In the genomic region with DNA sequence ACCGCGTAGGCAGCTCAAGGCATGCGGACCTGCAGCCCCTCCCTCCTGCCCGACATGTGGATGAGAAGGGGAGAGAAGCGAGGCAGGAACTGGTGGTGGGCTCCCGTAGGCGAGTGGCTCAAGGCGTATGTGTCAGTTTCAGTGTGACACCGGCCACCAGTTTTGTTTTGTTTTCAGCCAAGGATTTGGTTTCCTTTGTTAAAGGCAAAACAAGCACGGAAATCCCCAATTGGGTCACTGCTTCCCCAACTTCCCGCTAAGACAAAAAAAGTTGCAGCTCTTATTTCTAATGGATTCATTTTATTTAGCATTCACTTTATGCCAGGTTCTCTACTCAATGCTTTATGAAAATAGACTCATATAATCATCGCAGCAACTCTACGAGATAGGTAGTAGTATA, we compare ENCODE assay signal across 1 cellular context.
TF ChIP-seq lines count a peak whose summit lies in the region.

No MANE protein-coding gene starts in this region.

TF ChIP-seq in GM23338, 12 proteins besides CTCF, POLR2A, EP300 and RAD21 (continued from another document):
- TF ChIP-seq, protein P1, sequence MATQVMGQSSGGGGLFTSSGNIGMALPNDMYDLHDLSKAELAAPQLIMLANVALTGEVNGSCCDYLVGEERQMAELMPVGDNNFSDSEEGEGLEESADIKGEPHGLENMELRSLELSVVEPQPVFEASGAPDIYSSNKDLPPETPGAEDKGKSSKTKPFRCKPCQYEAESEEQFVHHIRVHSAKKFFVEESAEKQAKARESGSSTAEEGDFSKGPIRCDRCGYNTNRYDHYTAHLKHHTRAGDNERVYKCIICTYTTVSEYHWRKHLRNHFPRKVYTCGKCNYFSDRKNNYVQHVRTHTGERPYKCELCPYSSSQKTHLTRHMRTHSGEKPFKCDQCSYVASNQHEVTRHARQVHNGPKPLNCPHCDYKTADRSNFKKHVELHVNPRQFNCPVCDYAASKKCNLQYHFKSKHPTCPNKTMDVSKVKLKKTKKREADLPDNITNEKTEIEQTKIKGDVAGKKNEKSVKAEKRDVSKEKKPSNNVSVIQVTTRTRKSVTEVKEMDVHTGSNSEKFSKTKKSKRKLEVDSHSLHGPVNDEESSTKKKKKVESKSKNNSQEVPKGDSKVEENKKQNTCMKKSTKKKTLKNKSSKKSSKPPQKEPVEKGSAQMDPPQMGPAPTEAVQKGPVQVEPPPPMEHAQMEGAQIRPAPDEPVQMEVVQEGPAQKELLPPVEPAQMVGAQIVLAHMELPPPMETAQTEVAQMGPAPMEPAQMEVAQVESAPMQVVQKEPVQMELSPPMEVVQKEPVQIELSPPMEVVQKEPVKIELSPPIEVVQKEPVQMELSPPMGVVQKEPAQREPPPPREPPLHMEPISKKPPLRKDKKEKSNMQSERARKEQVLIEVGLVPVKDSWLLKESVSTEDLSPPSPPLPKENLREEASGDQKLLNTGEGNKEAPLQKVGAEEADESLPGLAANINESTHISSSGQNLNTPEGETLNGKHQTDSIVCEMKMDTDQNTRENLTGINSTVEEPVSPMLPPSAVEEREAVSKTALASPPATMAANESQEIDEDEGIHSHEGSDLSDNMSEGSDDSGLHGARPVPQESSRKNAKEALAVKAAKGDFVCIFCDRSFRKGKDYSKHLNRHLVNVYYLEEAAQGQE (IDR thresholded peaks at IDR 0.05; ENCODE audit: unreplicated experiment), result no peak
- no peak for TF ChIP-seq ZNF114 (CRISPR knock-in tag; IDR thresholded peaks at IDR 0.05)
- no peak for TF ChIP-seq NANOG (IDR thresholded peaks at IDR 0.05; ENCODE audit: borderline replicate concordance)
- no peak for TF ChIP-seq STAT1 (IDR thresholded peaks at IDR 0.05; ENCODE audit: unreplicated experiment)
- TF ChIP-seq, protein P2, sequence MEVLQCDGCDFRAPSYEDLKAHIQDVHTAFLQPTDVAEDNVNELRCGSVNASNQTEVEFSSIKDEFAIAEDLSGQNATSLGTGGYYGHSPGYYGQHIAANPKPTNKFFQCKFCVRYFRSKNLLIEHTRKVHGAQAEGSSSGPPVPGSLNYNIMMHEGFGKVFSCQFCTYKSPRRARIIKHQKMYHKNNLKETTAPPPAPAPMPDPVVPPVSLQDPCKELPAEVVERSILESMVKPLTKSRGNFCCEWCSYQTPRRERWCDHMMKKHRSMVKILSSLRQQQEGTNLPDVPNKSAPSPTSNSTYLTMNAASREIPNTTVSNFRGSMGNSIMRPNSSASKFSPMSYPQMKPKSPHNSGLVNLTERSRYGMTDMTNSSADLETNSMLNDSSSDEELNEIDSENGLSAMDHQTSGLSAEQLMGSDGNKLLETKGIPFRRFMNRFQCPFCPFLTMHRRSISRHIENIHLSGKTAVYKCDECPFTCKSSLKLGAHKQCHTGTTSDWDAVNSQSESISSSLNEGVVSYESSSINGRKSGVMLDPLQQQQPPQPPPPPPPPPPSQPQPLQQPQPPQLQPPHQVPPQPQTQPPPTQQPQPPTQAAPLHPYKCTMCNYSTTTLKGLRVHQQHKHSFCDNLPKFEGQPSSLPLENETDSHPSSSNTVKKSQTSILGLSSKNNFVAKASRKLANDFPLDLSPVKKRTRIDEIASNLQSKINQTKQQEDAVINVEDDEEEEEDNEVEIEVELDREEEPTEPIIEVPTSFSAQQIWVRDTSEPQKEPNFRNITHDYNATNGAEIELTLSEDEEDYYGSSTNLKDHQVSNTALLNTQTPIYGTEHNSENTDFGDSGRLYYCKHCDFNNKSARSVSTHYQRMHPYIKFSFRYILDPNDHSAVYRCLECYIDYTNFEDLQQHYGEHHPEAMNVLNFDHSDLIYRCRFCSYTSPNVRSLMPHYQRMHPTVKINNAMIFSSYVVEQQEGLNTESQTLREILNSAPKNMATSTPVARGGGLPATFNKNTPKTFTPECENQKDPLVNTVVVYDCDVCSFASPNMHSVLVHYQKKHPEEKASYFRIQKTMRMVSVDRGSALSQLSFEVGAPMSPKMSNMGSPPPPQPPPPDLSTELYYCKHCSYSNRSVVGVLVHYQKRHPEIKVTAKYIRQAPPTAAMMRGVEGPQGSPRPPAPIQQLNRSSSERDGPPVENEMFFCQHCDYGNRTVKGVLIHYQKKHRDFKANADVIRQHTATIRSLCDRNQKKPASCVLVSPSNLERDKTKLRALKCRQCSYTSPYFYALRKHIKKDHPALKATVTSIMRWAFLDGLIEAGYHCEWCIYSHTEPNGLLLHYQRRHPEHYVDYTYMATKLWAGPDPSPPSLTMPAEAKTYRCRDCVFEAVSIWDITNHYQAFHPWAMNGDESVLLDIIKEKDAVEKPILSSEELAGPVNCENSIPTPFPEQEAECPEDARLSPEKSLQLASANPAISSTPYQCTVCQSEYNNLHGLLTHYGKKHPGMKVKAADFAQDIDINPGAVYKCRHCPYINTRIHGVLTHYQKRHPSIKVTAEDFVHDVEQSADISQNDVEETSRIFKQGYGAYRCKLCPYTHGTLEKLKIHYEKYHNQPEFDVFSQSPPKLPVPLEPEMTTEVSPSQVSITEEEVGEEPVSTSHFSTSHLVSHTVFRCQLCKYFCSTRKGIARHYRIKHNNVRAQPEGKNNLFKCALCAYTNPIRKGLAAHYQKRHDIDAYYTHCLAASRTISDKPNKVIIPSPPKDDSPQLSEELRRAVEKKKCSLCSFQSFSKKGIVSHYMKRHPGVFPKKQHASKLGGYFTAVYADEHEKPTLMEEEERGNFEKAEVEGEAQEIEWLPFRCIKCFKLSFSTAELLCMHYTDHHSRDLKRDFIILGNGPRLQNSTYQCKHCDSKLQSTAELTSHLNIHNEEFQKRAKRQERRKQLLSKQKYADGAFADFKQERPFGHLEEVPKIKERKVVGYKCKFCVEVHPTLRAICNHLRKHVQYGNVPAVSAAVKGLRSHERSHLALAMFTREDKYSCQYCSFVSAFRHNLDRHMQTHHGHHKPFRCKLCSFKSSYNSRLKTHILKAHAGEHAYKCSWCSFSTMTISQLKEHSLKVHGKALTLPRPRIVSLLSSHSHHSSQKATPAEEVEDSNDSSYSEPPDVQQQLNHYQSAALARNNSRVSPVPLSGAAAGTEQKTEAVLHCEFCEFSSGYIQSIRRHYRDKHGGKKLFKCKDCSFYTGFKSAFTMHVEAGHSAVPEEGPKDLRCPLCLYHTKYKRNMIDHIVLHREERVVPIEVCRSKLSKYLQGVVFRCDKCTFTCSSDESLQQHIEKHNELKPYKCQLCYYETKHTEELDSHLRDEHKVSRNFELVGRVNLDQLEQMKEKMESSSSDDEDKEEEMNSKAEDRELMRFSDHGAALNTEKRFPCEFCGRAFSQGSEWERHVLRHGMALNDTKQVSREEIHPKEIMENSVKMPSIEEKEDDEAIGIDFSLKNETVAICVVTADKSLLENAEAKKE (CRISPR knock-in tag; IDR thresholded peaks at IDR 0.05), result no peak
- no peak for TF ChIP-seq EZH2 (IDR thresholded peaks at IDR 0.05; ENCODE audit: low read depth, unreplicated experiment)
- TF ChIP-seq, protein P3, sequence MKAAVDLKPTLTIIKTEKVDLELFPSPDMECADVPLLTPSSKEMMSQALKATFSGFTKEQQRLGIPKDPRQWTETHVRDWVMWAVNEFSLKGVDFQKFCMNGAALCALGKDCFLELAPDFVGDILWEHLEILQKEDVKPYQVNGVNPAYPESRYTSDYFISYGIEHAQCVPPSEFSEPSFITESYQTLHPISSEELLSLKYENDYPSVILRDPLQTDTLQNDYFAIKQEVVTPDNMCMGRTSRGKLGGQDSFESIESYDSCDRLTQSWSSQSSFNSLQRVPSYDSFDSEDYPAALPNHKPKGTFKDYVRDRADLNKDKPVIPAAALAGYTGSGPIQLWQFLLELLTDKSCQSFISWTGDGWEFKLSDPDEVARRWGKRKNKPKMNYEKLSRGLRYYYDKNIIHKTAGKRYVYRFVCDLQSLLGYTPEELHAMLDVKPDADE (IDR thresholded peaks at IDR 0.05), result no peak
- no peak for TF ChIP-seq CREB1 (CRISPR knock-in tag; IDR thresholded peaks at IDR 0.05; ENCODE audit: low read depth)
- TF ChIP-seq JUNB (IDR thresholded peaks at IDR 0.05; ENCODE audit: unreplicated experiment), result no peak
- TF ChIP-seq POLR2AphosphoS5 (IDR thresholded peaks at IDR 0.05; ENCODE audit: low read depth), result no peak
- no peak for TF ChIP-seq EZH2phosphoT487 (IDR thresholded peaks at IDR 0.05; ENCODE audit: unreplicated experiment)
